In the genomic region with DNA sequence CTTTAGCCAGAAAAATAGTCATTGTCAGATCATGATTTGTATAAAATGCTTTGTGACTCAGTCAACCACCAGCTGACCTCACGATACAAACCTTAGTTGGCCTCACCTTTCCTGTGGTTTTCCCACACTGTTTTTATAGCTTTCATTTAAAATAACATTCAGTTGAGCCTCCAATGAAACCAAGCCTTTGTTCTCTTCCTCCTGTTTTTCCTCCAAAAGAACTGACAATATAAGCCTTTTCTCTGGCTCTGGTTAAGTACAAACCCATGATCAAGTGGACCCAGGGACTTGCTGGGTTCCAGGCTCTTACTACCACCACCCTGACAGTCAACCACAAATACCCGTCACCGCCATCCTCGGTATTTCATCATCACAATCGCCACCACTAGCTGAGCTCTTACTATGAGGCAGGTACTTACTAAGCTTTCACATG, we compare ENCODE assay signal across 9 cellular contexts.
A peak's percentile ranks its signal among the peaks of the same experiment; 100 is the strongest.
DNase-seq lines count a peak whose midpoint lies in the region; ATAC-seq, FAIRE-seq and TF ChIP-seq lines count a peak whose summit lies in the region.
"Had no signal": no experiment of that assay in that cellular context is flagged by ENCODE, and none has a peak within 500 bp of the region (broad histone marks: within the 10 kb centered on the region; RNA-seq: fewer than 3 reads in every experiment).

No MANE protein-coding gene starts in this region.

- ATAC-seq in pancreas (no peak), left ventricle myocardium superior (no peak)
- ATAC-seq: stimulated activated naive B cell treated with anti-CD40 and anti-IgM and Interleukin-4, amounts not matched to agents 10 μg/mL and 1 μg/mL and 100 μg/mL, for 72 hours had no signal

- in situ Hi-C loops in astrocyte of the spinal cord (cut with HindIII; ENCODE audit: low sequenced_read_pairs) = no loop called here

- no peak for FAIRE-seq in pancreas (lab: Jason Lieb, UNC)

- DNase-seq in GM03348 (ENCODE audit: low spot score) = peak; percentile 47
- DNase-seq in MV-4-11 (lab: John Stamatoyannopoulos, UW) = peak; percentile 68
- peak; percentile 91 for DNase-seq in astrocyte of the spinal cord (ENCODE audit: low read depth, low spot score)
- peak; percentile 99 for DNase-seq in retinal pigment epithelial cell (ENCODE audit: low read depth)
- DNase-seq in pancreas = no peak
- no peak for DNase-seq in left ventricle myocardium superior
- no peak for DNase-seq in GM19240 (ENCODE audit: insufficient read length, low spot score)
- DNase-seq: NCI-H1694; stimulated activated naive B cell treated with anti-CD40 and anti-IgM and Interleukin-4, amounts not matched to agents 10 μg/mL and 1 μg/mL and 100 μg/mL, for 72 hours had no signal

- H3K27ac ChIP-seq in pancreas = no peak overlapping the region

- TF ChIP-seq CTCF in astrocyte of the spinal cord (IDR thresholded peaks at IDR 0.05; ENCODE audit: low read depth, low read length) (no peak), retinal pigment epithelial cell (conservative IDR thresholded peaks at IDR 0.05; ENCODE audit: low read depth, low read length) (no peak), pancreas (IDR thresholded peaks at IDR 0.05) (no peak)

- intact Hi-C loops in pancreas (cut with DNase I) (no loop called here), left ventricle myocardium superior (cut with micrococcal nuclease) (no loop called here)

- H3K4me3 ChIP-seq in astrocyte of the spinal cord (ENCODE audit: low read depth, low read length) = no peak overlapping the region
- no peak overlapping the region for H3K4me3 ChIP-seq in retinal pigment epithelial cell (ENCODE audit: low read length)
- no peak overlapping the region for H3K4me3 ChIP-seq in pancreas

- no peaks in the 10 kb centered on the region for H3K36me3 ChIP-seq in pancreas

- WGBS in pancreas, 2 donors = 83 to 84% methylated on average over 5 of the region's 5 CpGs

- no peaks in the 10 kb centered on the region for H3K27me3 ChIP-seq in pancreas

- no peaks in the 10 kb centered on the region for H3K9me3 ChIP-seq in pancreas

- no peaks in the 10 kb centered on the region for H3K4me1 ChIP-seq in pancreas

Comparison
In these comparisons a context has a peak if more than half of its experiments do, and no peak if none do; other contexts are left out.
1. DNase-seq: peak in GM03348 (single experiment), MV-4-11 (single experiment), astrocyte of the spinal cord (single experiment) and retinal pigment epithelial cell (single experiment); none in pancreas (0 of 6), left ventricle myocardium superior (single experiment) and GM19240 (single experiment).